Comparison of ENCODE assay signal across 17 cellular contexts in the genomic region with DNA sequence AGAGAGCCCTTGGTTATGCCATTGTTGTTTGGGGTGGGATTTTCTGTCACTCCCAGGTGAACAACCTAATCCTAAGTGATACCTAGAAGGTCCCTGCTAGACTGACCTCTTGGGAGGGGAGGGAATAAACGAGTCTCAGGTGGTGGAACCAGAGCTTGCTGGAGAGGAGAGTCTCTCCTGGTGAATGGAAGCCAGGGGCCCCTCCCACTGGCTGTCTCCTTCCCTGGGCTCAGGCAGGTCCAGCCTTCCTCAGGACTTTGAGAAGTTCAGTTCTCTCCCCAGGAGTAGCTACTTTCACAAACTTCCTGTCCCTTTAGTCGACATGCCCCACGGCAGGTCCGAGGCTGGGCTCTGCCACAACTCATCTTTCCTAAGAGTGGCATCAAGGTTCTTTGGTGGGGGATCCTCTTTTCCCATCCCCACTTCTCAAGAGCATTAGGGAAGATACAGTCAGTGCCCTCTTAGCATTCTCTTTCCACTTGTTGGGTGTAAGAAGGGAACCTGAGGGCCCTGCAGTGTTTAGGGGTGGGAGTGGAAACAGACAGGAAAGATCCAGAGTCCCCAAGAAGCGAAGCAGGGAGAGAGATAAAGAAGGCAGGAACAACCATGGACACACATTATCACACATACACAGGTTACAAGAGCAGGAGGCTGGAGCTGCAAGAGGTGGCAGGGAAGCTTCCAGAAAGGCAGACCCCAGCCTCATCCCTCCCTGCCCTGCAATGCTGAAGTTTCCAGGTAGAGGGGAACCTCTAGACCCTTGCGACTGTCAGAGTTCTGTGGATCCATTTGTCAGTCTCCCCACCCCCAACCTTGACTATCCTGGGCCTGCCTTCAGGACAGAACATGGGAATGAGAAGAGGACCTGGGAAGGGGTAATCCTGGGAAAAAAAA. TPM values are rescaled to one million over a fixed set of nuclear protein-coding genes. Genes with fewer than 3 reads are reported as not detected.
A peak's percentile ranks its signal among the peaks of the same experiment; 100 is the strongest.
DNase-seq lines count a peak whose midpoint lies in the region; ATAC-seq and TF ChIP-seq lines count a peak whose summit lies in the region.
"Had no signal": no experiment of that assay in that cellular context is flagged by ENCODE, and none has a peak within 500 bp of the region (broad histone marks: within the 10 kb centered on the region; RNA-seq: fewer than 3 reads in every experiment).

No MANE protein-coding gene starts in this region.

- H3K9me3 ChIP-seq in breast epithelium (no peaks in the 10 kb centered on the region), mammary epithelial cell (replicated peaks; ENCODE audit: insufficient read depth, low read length) (no peaks in the 10 kb centered on the region), T-helper 17 cell (ENCODE audit: control insufficient read depth, low read length, poor library complexity, severe bottlenecking) (no peaks in the 10 kb centered on the region), iPS-18c (ENCODE audit: control insufficient read depth, insufficient read depth, low read length) (no peaks in the 10 kb centered on the region)
- H3K9me3 ChIP-seq: gastroesophageal sphincter had no signal

- H3K36me3 Mint-ChIP-seq in T-helper 17 cell (ENCODE audit: low read depth) (peaks cover 6% of the 10 kb centered on the region), progenitor cell of endocrine pancreas (ENCODE audit: insufficient read depth) (no peaks in the 10 kb centered on the region)

- H3K27ac ChIP-seq in breast epithelium: no peak overlapping the region
- no peak overlapping the region for H3K27ac ChIP-seq in mammary epithelial cell (ENCODE audit: insufficient read depth, low read depth, low read length)
- H3K27ac ChIP-seq: coronary artery, gastroesophageal sphincter had no signal

- H3K4me3 Mint-ChIP-seq in T-helper 17 cell (peak overlapping the region; percentile 79), progenitor cell of endocrine pancreas (ENCODE audit: low read depth) (peak overlapping the region; percentile 62)

- DNase-seq in breast epithelium (ENCODE audit: low spot score in 2 of 2) (no peak), mammary epithelial cell (no peak), T-helper 17 cell (no peak), progenitor cell of endocrine pancreas (ENCODE audit: low spot score, unreplicated experiment) (no peak), COLO668 (lab: John Stamatoyannopoulos, UW; ENCODE audit: unreplicated experiment) (no peak)
- DNase-seq in activated CD4-positive, alpha-beta T cell treated with anti-CD3 and anti-CD28 coated beads for 1 hour: no peak
- DNase-seq: activated CD4-positive, alpha-beta T cell treated with anti-CD3 and anti-CD28 coated beads, Interleukin-2, amount 50 U/mL, for 1 hour; amygdala; kidney; Right ventricle myocardium superior; T-helper 9 cell had no signal

- ATAC-seq in T-helper 17 cell (no peak), GM19324 (IDR thresholded peaks at IDR 0.05; ENCODE audit: low FRiP score, unreplicated experiment) (no peak)
- ATAC-seq: gastroesophageal sphincter had no signal

- H3K36me3 ChIP-seq in breast epithelium (no peaks in the 10 kb centered on the region), mammary epithelial cell (ENCODE audit: insufficient read depth, low read length) (no peaks in the 10 kb centered on the region)
- H3K36me3 ChIP-seq: gastroesophageal sphincter had no signal

- intact Hi-C loops in breast epithelium (cut with DNase I; ENCODE audit: low total_unique reads): no loop called here
- intact Hi-C loops in mammary epithelial cell (cut with micrococcal nuclease): no loop called here

- no peaks in the 10 kb centered on the region for H4K20me1 ChIP-seq in mammary epithelial cell (ENCODE audit: insufficient read depth, low read length)

- H3K9ac ChIP-seq in mammary epithelial cell (ENCODE audit: insufficient read depth, low read length): no peak overlapping the region

- no peaks in the 10 kb centered on the region for H3K9me3 Mint-ChIP-seq in progenitor cell of endocrine pancreas (ENCODE audit: low read depth)

- H3K27me3 ChIP-seq in breast epithelium (peaks cover 0 to 21% of the 10 kb centered on the region in 2 donors), mammary epithelial cell (ENCODE audit: insufficient read depth, low read length) (no peaks in the 10 kb centered on the region)

- H3K4me1 Mint-ChIP-seq in T-helper 17 cell (peaks cover 16% of the 10 kb centered on the region), progenitor cell of endocrine pancreas (ENCODE audit: low read depth) (peaks cover 2% of the 10 kb centered on the region)

- H3K27ac Mint-ChIP-seq in T-helper 17 cell (no peak overlapping the region), progenitor cell of endocrine pancreas (no peak overlapping the region)

- in situ Hi-C loops in mammary epithelial cell (cut with MboI; ENCODE audit: low sequenced_read_pairs in 2 of 2): no loop called here

- no peak for TF ChIP-seq CTCF in breast epithelium (IDR thresholded peaks at IDR 0.05)
- no peak for TF ChIP-seq CTCF in mammary epithelial cell (conservative IDR thresholded peaks at IDR 0.05 in 1 of 2, IDR thresholded peaks at IDR 0.05 in 1 of 2; ENCODE audit: extremely low read depth in 1 of 2, insufficient read depth in 1 of 2, low read depth in 1 of 2, low read length in 2 of 2)
- no peak for TF ChIP-seq CTCF in progenitor cell of endocrine pancreas (IDR thresholded peaks at IDR 0.05; ENCODE audit: unreplicated experiment)

- CTCF ChIA-PET in mammary epithelial cell (lab: Charles Lee; ENCODE audit: low non-redundant PET): no interaction called here

- no peaks in the 10 kb centered on the region for H3K79me2 ChIP-seq in mammary epithelial cell (ENCODE audit: insufficient read depth, low read length)

- H2AFZ ChIP-seq in mammary epithelial cell (ENCODE audit: low read depth, low read length): no peak overlapping the region

- no TSS peak for BruUV-seq in mammary epithelial cell (replicated peaks; lab: Mats Ljungman, UMichigan)

- H3K4me1 ChIP-seq in breast epithelium (no peaks in the 10 kb centered on the region), mammary epithelial cell (ENCODE audit: insufficient read depth, low read length) (peaks cover 32% of the 10 kb centered on the region)

- TF ChIP-seq POLR2A in breast epithelium (IDR thresholded peaks at IDR 0.05): no peak

- H3K4me3 ChIP-seq in breast epithelium: peak overlapping the region in 2 of 3 donors; percentile 50 to 63
- H3K4me3 ChIP-seq in mammary epithelial cell (replicated peaks in 1 of 3; ENCODE audit: insufficient read depth in 1 of 3, low read depth in 2 of 3, low read length in 3 of 3): no peak overlapping the region
- peak overlapping the region; percentile 66; the same call in 1 of the 2 replicates for H3K4me3 ChIP-seq in iPS-18c (ENCODE audit: insufficient read depth, low read depth, low read length)

- 86% methylated on average over 5 of the region's 6 CpGs for WGBS in mammary epithelial cell (ENCODE audit: low coverage, missing lambda C conversion rate)

- peaks cover 58% of the 10 kb centered on the region for H3K27me3 Mint-ChIP-seq in T-helper 17 cell
- peaks cover 62% of the 10 kb centered on the region for H3K27me3 Mint-ChIP-seq in progenitor cell of endocrine pancreas

- no peak overlapping the region for H3K4me2 ChIP-seq in mammary epithelial cell (ENCODE audit: insufficient read depth, low read depth, low read length)

- dilution Hi-C loops in mammary epithelial cell (cut with HindIII; ENCODE audit: low sequenced_read_pairs): no loop called here

RNA-seq across cellular contexts. Expression of a gene that starts 0.9 kb away (rescaled TPM):
- total RNA-seq in breast epithelium (under 1 TPM in 2 of 3 donors, not detected in 1; 0.33 to 0.73 TPM), mammary epithelial cell (under 1 TPM in 1 of 2 donors, not detected in 1; under 0.01 TPM), T-helper 17 cell (not detected), progenitor cell of endocrine pancreas (3.9 and 4.0 TPM in 2 replicates)
- polyA plus RNA-seq in mammary epithelial cell: not detected
- polyA minus RNA-seq in mammary epithelial cell: not detected
- total RNA-seq: epithelial cell of proximal tubule, LHCN-M2 had no signal

Comparison
In these comparisons a context has a peak if more than half of its experiments do, and no peak if none do; other contexts are left out.
1. H3K4me3 ChIP-seq: peak in breast epithelium (2 of 3) and iPS-18c (single experiment); none in mammary epithelial cell (0 of 3).